In genomic region chr1:43270421-43271095, GRCh38 we compare ENCODE assay signal across 9 cellular contexts. TPM values are rescaled to one million over a fixed set of nuclear protein-coding genes. Genes with fewer than 3 reads are reported as not detected.
A peak's percentile ranks its signal among the peaks of the same experiment; 100 is the strongest.
DNase-seq lines count a peak whose midpoint lies in the region; ATAC-seq and TF ChIP-seq lines count a peak whose summit lies in the region.
"Had no signal": no experiment of that assay in that cellular context is flagged by ENCODE, and none has a peak within 500 bp of the region (broad histone marks: within the 10 kb centered on the region; RNA-seq: fewer than 3 reads in every experiment).

No MANE protein-coding gene starts in this region.

- H3K27me3 ChIP-seq in smooth muscle cell (ENCODE audit: low read depth), result no peaks in the 10 kb centered on the region
- peaks cover 0 to 58% (median 11%) of the 10 kb centered on the region in 4 donors for H3K27me3 ChIP-seq in esophagus muscularis mucosa

- H4K20me1 ChIP-seq in smooth muscle cell (ENCODE audit: low read depth), result no peaks in the 10 kb centered on the region

- H3K9me3 ChIP-seq in smooth muscle cell (replicated peaks; ENCODE audit: low read depth) (no peaks in the 10 kb centered on the region), esophagus muscularis mucosa (no peaks in the 10 kb centered on the region)
- H3K9me3 ChIP-seq: thoracic aorta had no signal

- 10% methylated on average over 26 of the region's 29 CpGs for WGBS in smooth muscle cell (ENCODE audit: low lambda C conversion rate)
- WGBS in esophagus muscularis mucosa, result 12% methylated on average over 14 of the region's 29 CpGs

- H3K36me3 ChIP-seq in smooth muscle cell (ENCODE audit: low read depth), result no peaks in the 10 kb centered on the region
- H3K36me3 ChIP-seq in esophagus muscularis mucosa, result no peaks in the 10 kb centered on the region
- H3K36me3 ChIP-seq: thoracic aorta had no signal

- intact Hi-C loops in esophagus muscularis mucosa (cut with DNase I), result no loop called here

- TF ChIP-seq CTCF in smooth muscle cell (IDR thresholded peaks at IDR 0.05; ENCODE audit: borderline replicate concordance, insufficient read depth, poor library complexity, severe bottlenecking), result no peak
- TF ChIP-seq CTCF in esophagus muscularis mucosa (IDR thresholded peaks at IDR 0.05), result no peak

- no peak overlapping the region for H3K27ac ChIP-seq in smooth muscle cell (ENCODE audit: low read depth)
- no peak overlapping the region for H3K27ac ChIP-seq in esophagus muscularis mucosa (replicated peaks in 1 of 4)
- H3K27ac ChIP-seq: thoracic aorta had no signal

- H3K4me1 ChIP-seq in smooth muscle cell (ENCODE audit: low read depth) (peaks cover 8% of the 10 kb centered on the region), esophagus muscularis mucosa (peaks cover 0 to 10% (median 4%) of the 10 kb centered on the region in 4 donors)

- no peaks in the 10 kb centered on the region for H3K79me2 ChIP-seq in smooth muscle cell (ENCODE audit: low read depth)

- H3F3A ChIP-seq in smooth muscle cell (ENCODE audit: low read depth), result no peaks in the 10 kb centered on the region

- DNase-seq in NCI-H2081 (lab: John Stamatoyannopoulos, UW), result peak; percentile 9 to 40
- no peak for DNase-seq in NCI-H2081 treated with DMSO at 0.1 percent for 48 hours (lab: John Stamatoyannopoulos, UW)
- peak; percentile 85 for DNase-seq in SW480 (ENCODE audit: low spot score)
- DNase-seq in iPS DF 4.7 (ENCODE audit: extremely low read depth, low spot score), result peak; percentile 96
- DNase-seq in smooth muscle cell (lab: John Stamatoyannopoulos, UW; ENCODE audit: unreplicated experiment), result no peak
- DNase-seq in NCI-H524 treated with DMSO at 0.1 percent for 48 hours (lab: John Stamatoyannopoulos, UW), result no peak
- no peak for DNase-seq in esophagus muscularis mucosa (ENCODE audit: extremely low spot score)

- peak overlapping the region; percentile 34 for H3K4me3 ChIP-seq in smooth muscle cell
- peak overlapping the region in 1 of 4 donors; percentile 22 for H3K4me3 ChIP-seq in esophagus muscularis mucosa
- H3K4me3 ChIP-seq: thoracic aorta had no signal

- no peak for TF ChIP-seq POLR2A in esophagus muscularis mucosa (IDR thresholded peaks at IDR 0.05; ENCODE audit: low read depth)

- H3K9ac ChIP-seq in smooth muscle cell (ENCODE audit: low read depth), result no peak overlapping the region

- H2AFZ ChIP-seq in smooth muscle cell (ENCODE audit: low read depth), result peak overlapping the region; percentile 58

- peak overlapping the region; percentile 81 for H3K4me2 ChIP-seq in smooth muscle cell

- ATAC-seq in HG02678 (IDR thresholded peaks at IDR 0.05; ENCODE audit: unreplicated experiment), result no peak

- TF ChIP-seq EP300 in esophagus muscularis mucosa (IDR thresholded peaks at IDR 0.05), result no peak

RNA-seq across cellular contexts. Expression of gene TMEM125, which starts 0.8 kb away (rescaled TPM):
- 2.8 and 4.2 TPM in 2 replicates for total RNA-seq in smooth muscle cell
- polyA plus RNA-seq in smooth muscle cell, result 1.4 and 3.3 TPM in 2 replicates
- under 1 TPM in 2 of 4 donors, not detected in 2; 0.26 to 0.40 TPM for total RNA-seq in esophagus muscularis mucosa

RNA-seq across cellular contexts. Expression of gene C1orf210, which starts 14.8 kb away (rescaled TPM):
- total RNA-seq in smooth muscle cell (0.81 and 1.2 TPM in 2 replicates), esophagus muscularis mucosa (not detected)
- polyA plus RNA-seq in smooth muscle cell, result 0.72 and 4.1 TPM in 2 replicates
- total RNA-seq: thoracic aorta had no signal

RNA-seq across cellular contexts. Expression of gene TIE1, which starts 30.2 kb away (rescaled TPM):
- total RNA-seq in smooth muscle cell (0.18 and 1.1 TPM in 2 replicates), esophagus muscularis mucosa (10 to 100 TPM; 16.2 to 51.1 (median 32.6) TPM)
- 0.73 and 0.91 TPM in 2 replicates for polyA plus RNA-seq in smooth muscle cell

Comparison
In these comparisons a context has a peak if more than half of its experiments do, and no peak if none do; other contexts are left out.
1. DNase-seq: peak in NCI-H2081 (2 of 2), SW480 (single experiment) and iPS DF 4.7 (single experiment); none in NCI-H2081 treated with DMSO at 0.1 percent for 48 hours (single experiment), smooth muscle cell (single experiment), NCI-H524 treated with DMSO at 0.1 percent for 48 hours (single experiment) and esophagus muscularis mucosa (single experiment).